16 cellular contexts compared by ENCODE assay signal in genomic region chr6:140970485-140970884, GRCh38.
"Had no signal": no experiment of that assay in that cellular context is flagged by ENCODE, and none has a peak within 500 bp of the region (broad histone marks: within the 10 kb centered on the region; RNA-seq: fewer than 3 reads in every experiment).

No MANE protein-coding gene starts in this region.

- H2AFZ ChIP-seq: parathyroid adenoma had no signal

- H3K36me3 ChIP-seq: esophagus squamous epithelium, lower lobe of right lung, thoracic aorta had no signal

- H3K27ac ChIP-seq: dorsolateral prefrontal cortex, esophagus squamous epithelium, lower lobe of right lung, parathyroid adenoma, thoracic aorta had no signal

- H3K9me3 ChIP-seq: esophagus squamous epithelium, lower lobe of right lung, thoracic aorta had no signal

- DNase-seq: activated B cell treated with CpG ODN at 0.5 μM for 24 hours; activated CD4-positive, alpha-beta T cell treated with anti-CD3 and anti-CD28 coated beads, Interleukin-2, amount 50 U/mL, for 1 hour; activated naive CD4-positive, alpha-beta T cell treated with anti-CD3 and anti-CD28 coated beads for 36 hours; activated T-cell treated with anti-CD3 and anti-CD28 coated beads for 4 hours; dorsolateral prefrontal cortex; esophagus squamous epithelium; glutamatergic neuron; immature natural killer cell; lower lobe of right lung; naive B cell; stimulated activated CD4-positive, alpha-beta T cell treated with anti-CD3 and anti-CD28 coated beads, Interleukin-4, amount 100 ng/mL, for 1 hour; stimulated activated CD8-positive, alpha-beta memory T cell treated with anti-CD3 and anti-CD28 coated beads, Interleukin-4, amount 100 ng/mL, for 48 hours; stimulated activated naive CD8-positive, alpha-beta T cell treated with anti-CD3 and anti-CD28 coated beads, Interleukin-15, amount 100 ng/mL, for 72 hours had no signal

- H3K4me1 ChIP-seq: esophagus squamous epithelium, lower lobe of right lung, parathyroid adenoma had no signal

- H3K4me3 ChIP-seq: dorsolateral prefrontal cortex, esophagus squamous epithelium, lower lobe of right lung, thoracic aorta had no signal

- ATAC-seq: activated T-helper 17 cell treated with anti-CD3 and anti-CD28 coated beads, Interleukin-2, amount 50 U/mL, for 72 hours; lower lobe of right lung; stimulated activated naive CD8-positive, alpha-beta T cell treated with anti-CD3 and anti-CD28 coated beads, Interleukin-15, amount 100 ng/mL, for 72 hours had no signal

- H3K79me2 ChIP-seq: parathyroid adenoma had no signal

- H3K27me3 ChIP-seq: esophagus squamous epithelium had no signal

- H3K9ac ChIP-seq: parathyroid adenoma had no signal
